ENCODE assay signal across 8 cellular contexts in the genomic region with DNA sequence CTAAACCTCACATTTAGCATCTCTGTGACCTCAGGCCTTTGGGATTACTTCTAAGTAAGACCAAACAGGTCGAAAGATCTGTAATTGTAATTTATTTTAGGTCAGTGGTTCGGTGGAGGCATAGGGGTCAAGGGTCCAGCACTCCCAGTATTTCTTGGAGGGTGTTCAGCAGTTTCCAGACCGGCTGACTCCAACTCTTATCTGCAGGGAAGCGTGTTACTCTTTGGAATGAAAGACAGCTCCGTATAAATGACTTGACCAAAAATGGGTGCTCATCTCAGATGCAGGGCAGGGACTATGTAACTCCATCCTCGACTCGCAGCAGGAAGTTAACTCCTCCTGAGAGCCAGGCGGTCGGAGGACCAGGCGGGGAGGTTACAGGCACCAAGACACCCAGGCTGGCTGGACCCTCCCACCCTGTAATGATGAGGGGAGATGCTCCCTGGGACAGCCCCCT. TPM values are rescaled to one million over a fixed set of nuclear protein-coding genes. Genes with fewer than 3 reads are reported as not detected.
A peak's percentile ranks its signal among the peaks of the same experiment; 100 is the strongest.
DNase-seq lines count a peak whose midpoint lies in the region; ATAC-seq and TF ChIP-seq lines count a peak whose summit lies in the region.

No MANE protein-coding gene starts in this region.

- H3K4me3 ChIP-seq in ACC112 (ENCODE audit: low read depth, low read length): peak overlapping the region; percentile 98
- H3K4me3 ChIP-seq in HL-60 (replicated peaks; ENCODE audit: insufficient read depth, low read length): peak overlapping the region; percentile 86
- peak overlapping the region; percentile 62 to 79 (median 75) for H3K4me3 ChIP-seq in breast epithelium
- H3K4me3 ChIP-seq in mucosa of rectum (ENCODE audit: low read length in 2 of 2): peak overlapping the region; percentile 81 to 92

- no peak for TF ChIP-seq POLR2A in breast epithelium (IDR thresholded peaks at IDR 0.05)

- H2AFZ ChIP-seq in ACC112 (ENCODE audit: low read length, unreplicated experiment): peak overlapping the region; percentile 72

- no peaks in the 10 kb centered on the region for H3K36me3 ChIP-seq in ACC112 (ENCODE audit: insufficient read depth, low read length)
- no peaks in the 10 kb centered on the region for H3K36me3 ChIP-seq in breast epithelium
- H3K36me3 ChIP-seq in mucosa of rectum (ENCODE audit: control insufficient read depth in 2 of 2, insufficient read depth in 2 of 2, low read length in 2 of 2): no peaks in the 10 kb centered on the region

- H3K27ac ChIP-seq in ACC112 (ENCODE audit: low read depth, low read length) (peak overlapping the region; percentile 6; the same call in 1 of the 2 replicates), HL-60 (replicated peaks) (peak overlapping the region; percentile 76), breast epithelium (peak overlapping the region; percentile 86 to 88), mucosa of rectum (ENCODE audit: low read depth in 2 of 2, low read length in 2 of 2) (peak overlapping the region; percentile 83 to 84)

- no peaks in the 10 kb centered on the region for H3K9me3 ChIP-seq in breast epithelium
- H3K9me3 ChIP-seq in mucosa of rectum (ENCODE audit: control insufficient read depth in 2 of 2, low read length in 2 of 2): no peaks in the 10 kb centered on the region

- no peaks in the 10 kb centered on the region for H3K27me3 ChIP-seq in ACC112 (ENCODE audit: insufficient read depth, low read length)
- no peaks in the 10 kb centered on the region for H3K27me3 ChIP-seq in HL-60 (ENCODE audit: insufficient read depth, poor library complexity, severe bottlenecking)
- H3K27me3 ChIP-seq in breast epithelium: no peaks in the 10 kb centered on the region
- H3K27me3 ChIP-seq in mucosa of rectum (ENCODE audit: control insufficient read depth in 2 of 2, insufficient read depth in 2 of 2, low read length in 2 of 2): no peaks in the 10 kb centered on the region

- ATAC-seq in HG03460 (IDR thresholded peaks at IDR 0.05; ENCODE audit: unreplicated experiment): no peak

- DNase-seq in HL-60 (ENCODE audit: low read depth in 1 of 2, low spot score in 1 of 2): no peak
- DNase-seq in breast epithelium (ENCODE audit: low spot score in 2 of 2): no peak
- DNase-seq in NCI-H1436 treated with DMSO at 0.1 percent for 48 hours (lab: John Stamatoyannopoulos, UW): no peak
- DNase-seq in GM19238 (ENCODE audit: insufficient read length, low spot score): no peak
- DNase-seq in central memory CD4-positive, alpha-beta T cell: no peak

- TF ChIP-seq CTCF in HL-60 (IDR thresholded peaks at IDR 0.05; ENCODE audit: insufficient read depth, low read length) (no peak), breast epithelium (IDR thresholded peaks at IDR 0.05) (no peak)

- H3K4me1 ChIP-seq in ACC112 (ENCODE audit: control insufficient read depth, insufficient read depth, low read length, unreplicated experiment) (peaks cover 21% of the 10 kb centered on the region), breast epithelium (no peaks in the 10 kb centered on the region), mucosa of rectum (ENCODE audit: control insufficient read depth in 2 of 2, insufficient read depth in 2 of 2, low read length in 2 of 2) (peaks cover 8 to 13% of the 10 kb centered on the region in 2 donors)

- H3K9ac ChIP-seq in mucosa of rectum (ENCODE audit: low read depth in 1 of 2, low read length in 2 of 2): peak overlapping the region; percentile 56 to 90

- intact Hi-C loops in breast epithelium (cut with DNase I; ENCODE audit: low total_unique reads): no loop called here

- peaks cover 34% of the 10 kb centered on the region for H3K79me2 ChIP-seq in ACC112 (ENCODE audit: control insufficient read depth, insufficient read depth, low read length, unreplicated experiment)

RNA-seq across cellular contexts. Expression of a gene that starts 0.6 kb away (rescaled TPM):
- 10 to 100 TPM; 26.7 to 62.2 (median 50.5) TPM for total RNA-seq in breast epithelium

Comparison
In these comparisons a context has a peak if more than half of its experiments do, and no peak if none do; other contexts are left out.
1. H3K27ac ChIP-seq: peak in every context shown above with its lines; median percentile 87 in breast epithelium; 84 in mucosa of rectum; 76 in HL-60; 6 in ACC112.